In the genomic region with DNA sequence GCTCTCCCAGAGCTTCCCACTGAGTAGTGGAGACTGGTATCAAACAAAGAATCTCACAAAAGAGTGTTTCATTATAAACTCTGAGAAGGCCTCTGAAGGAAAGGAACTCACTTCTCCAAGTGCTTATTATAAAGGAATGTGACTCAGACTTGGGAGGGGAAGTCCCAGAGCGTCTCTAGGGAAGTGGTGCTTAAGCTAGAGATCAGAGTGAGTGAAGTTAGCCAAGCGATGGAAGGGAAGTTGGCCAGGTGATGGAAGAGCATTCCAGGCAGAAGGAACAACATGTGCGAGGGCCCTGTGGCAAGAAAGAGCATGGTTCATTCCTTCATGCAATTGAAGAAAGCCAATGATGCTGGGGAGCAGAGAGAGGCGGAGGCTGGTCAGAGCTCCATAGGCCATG, we compare ENCODE assay signal across 17 cellular contexts. TPM values are rescaled to one million over a fixed set of nuclear protein-coding genes. Genes with fewer than 3 reads are reported as not detected.
A peak's percentile ranks its signal among the peaks of the same experiment; 100 is the strongest.
DNase-seq lines count a peak whose midpoint lies in the region; ATAC-seq and TF ChIP-seq lines count a peak whose summit lies in the region.
"Had no signal": no experiment of that assay in that cellular context is flagged by ENCODE, and none has a peak within 500 bp of the region (broad histone marks: within the 10 kb centered on the region; RNA-seq: fewer than 3 reads in every experiment).

No MANE protein-coding gene starts in this region.

- H3K27me3 ChIP-seq in PC-3 (ENCODE audit: low read length) (no peaks in the 10 kb centered on the region), SJCRH30 (no peaks in the 10 kb centered on the region)
- H3K27me3 ChIP-seq: uterus had no signal

- no peak overlapping the region for H2AFZ ChIP-seq in PC-3 (ENCODE audit: low read length)
- H2AFZ ChIP-seq: parathyroid adenoma had no signal

- H3K4me3 ChIP-seq in PC-3 (ENCODE audit: low read length) (no peak overlapping the region), fibroblast of mammary gland (ENCODE audit: control insufficient read depth, low read depth, low read length) (no peak overlapping the region), SJCRH30 (no peak overlapping the region)
- H3K4me3 ChIP-seq: uterus had no signal

- CTCF ChIA-PET in PC-3 (lab: Charles Lee), result interaction anchor here (0.6 kb wide), 1 partner anchor 412 kb away, joined by 3 read pairs; no protein-coding TSS in a partner anchor

- H3K79me2 ChIP-seq in PC-3 (ENCODE audit: low read length), result peaks cover 53% of the 10 kb centered on the region
- H3K79me2 ChIP-seq: parathyroid adenoma had no signal

- no peaks in the 10 kb centered on the region for H3F3A ChIP-seq in PC-3 (ENCODE audit: low read length, unreplicated experiment)

- H3K9me3 ChIP-seq in PC-3 (ENCODE audit: low read length) (no peaks in the 10 kb centered on the region), SJCRH30 (replicated peaks) (no peaks in the 10 kb centered on the region)
- H3K9me3 ChIP-seq: uterus had no signal

- no peak overlapping the region for H3K27ac ChIP-seq in PC-3 (ENCODE audit: low read length)
- no peak overlapping the region for H3K27ac ChIP-seq in SJCRH30
- H3K27ac ChIP-seq: KMS-11, parathyroid adenoma, uterus had no signal

- H3K36me3 ChIP-seq in PC-3 (ENCODE audit: low read depth, low read length), result peaks cover 20% of the 10 kb centered on the region
- H3K36me3 ChIP-seq in SJCRH30, result no peaks in the 10 kb centered on the region
- H3K36me3 ChIP-seq: uterus had no signal

- in situ Hi-C loops in GM13976 (cut with MboI; ENCODE audit: low sequenced_read_pairs, unreplicated experiment), result no loop called here

- intact Hi-C loops in PC-3 (cut with micrococcal nuclease), result loop anchor here (1.0 to 10.0 kb wide), 3 partner anchors 106 to 316 kb away; no protein-coding TSS in a partner anchor

- peak; percentile 74 for DNase-seq in A172 (ENCODE audit: low spot score)
- DNase-seq in GM03348 (ENCODE audit: low spot score), result peak; percentile 47
- DNase-seq in PC-3, result peak; percentile 54
- peak; percentile 74 for DNase-seq in fibroblast of mammary gland (ENCODE audit: low read depth)
- no peak for DNase-seq in GM13976 (ENCODE audit: low spot score)
- DNase-seq in SJCRH30, result no peak
- DNase-seq: activated CD4-positive, alpha-beta T cell treated with anti-CD3 and anti-CD28 coated beads for 1 hour; endodermal cell; NCI-H2107; stimulated activated CD4-positive, alpha-beta T cell treated with anti-CD3 and anti-CD28 coated beads, Interleukin-2, amount 100 ng/mL, for 48 hours; stimulated activated naive CD4-positive, alpha-beta T cell treated with Interleukin-2 at 50 U/mL for 16 hours; SW 1271; uterus had no signal

- H3K9me2 ChIP-seq in PC-3 (replicated peaks; ENCODE audit: low read length), result no peaks in the 10 kb centered on the region

- POLR2A ChIA-PET in PC-3 (lab: Charles Lee; ENCODE audit: unreplicated experiment), result no interaction called here

- TF ChIP-seq CTCF in PC-3 (conservative IDR thresholded peaks at IDR 0.05; ENCODE audit: low read depth, low read length) (no peak), fibroblast of mammary gland (conservative IDR thresholded peaks at IDR 0.05; ENCODE audit: control insufficient read depth, insufficient read depth, low read depth, low read length) (no peak), GM13976 (IDR thresholded peaks at IDR 0.05; ENCODE audit: borderline replicate concordance, control extremely low read depth, extremely low read depth, insufficient read depth, missing control alignments) (no peak)

- peaks cover 33% of the 10 kb centered on the region for H3K4me1 ChIP-seq in PC-3 (ENCODE audit: insufficient read depth, low read length)
- H3K4me1 ChIP-seq in SJCRH30, result no peaks in the 10 kb centered on the region

- ATAC-seq in PC-3 (peak; percentile 5; the same call in 1 of the 2 replicates), HG03139 (IDR thresholded peaks at IDR 0.05; ENCODE audit: unreplicated experiment) (no peak), HG02678 (IDR thresholded peaks at IDR 0.05; ENCODE audit: unreplicated experiment) (no peak)

- BruUV-seq in PC-3 (replicated peaks; lab: Mats Ljungman, UMichigan), result no TSS peak

- peaks cover 7% of the 10 kb centered on the region; the same call in 1 of the 2 replicates for H4K20me1 ChIP-seq in PC-3 (ENCODE audit: low read length)

- H3K9ac ChIP-seq in PC-3 (ENCODE audit: low read length), result no peak overlapping the region
- H3K9ac ChIP-seq: KMS-11, parathyroid adenoma had no signal

- peak overlapping the region; percentile 84 for H3K4me2 ChIP-seq in PC-3 (ENCODE audit: low read length)
- H3K4me2 ChIP-seq: KMS-11 had no signal

RNA-seq across cellular contexts. Expression of a gene that starts 2.3 kb away (rescaled TPM):
- 2.7 TPM in 2 replicates for total RNA-seq in A172 (2014; rRNA removed; shearing (Covaris generic))
- 11.2 and 14.0 TPM in 2 replicates for total RNA-seq in PC-3 (2014; rRNA removed)
- 2.7 and 2.8 TPM in 2 replicates for total RNA-seq in SJCRH30 (2014; rRNA removed; shearing (Covaris generic))

Comparison
In these comparisons a context has a peak if more than half of its experiments do, and no peak if none do; other contexts are left out.
1. DNase-seq: peak in A172 (single experiment), GM03348 (single experiment), PC-3 (single experiment) and fibroblast of mammary gland (single experiment); none in GM13976 (single experiment) and SJCRH30 (0 of 2).